Comparison of ENCODE assay signal across 1 cellular context in genomic region chr13:25934127-25934526, GRCh38.
TF ChIP-seq lines count a peak whose summit lies in the region.

No MANE protein-coding gene starts in this region.

TF ChIP-seq in neural cell, 6 proteins besides CTCF, POLR2A, EP300 and RAD21 (continued from another document):
- peak; percentile 49 for TF ChIP-seq REST (IDR thresholded peaks at IDR 0.05; ENCODE audit: borderline replicate concordance)
- no peak for TF ChIP-seq TAF1 (IDR thresholded peaks at IDR 0.05; ENCODE audit: low read depth)
- no peak for TF ChIP-seq SMC3 (conservative IDR thresholded peaks at IDR 0.05; ENCODE audit: poor library complexity)
- no peak for TF ChIP-seq MXI1 (conservative IDR thresholded peaks at IDR 0.05; ENCODE audit: poor library complexity, severe bottlenecking)
- TF ChIP-seq EZH2 (IDR thresholded peaks at IDR 0.05; ENCODE audit: borderline replicate concordance, insufficient read depth, low read length, poor library complexity, severe bottlenecking) = no peak
